In genomic region chr9:83623634-83623991, GRCh38 we compare ENCODE assay signal across 8 cellular contexts. TPM values are rescaled to one million over a fixed set of nuclear protein-coding genes. Genes with fewer than 3 reads are reported as not detected.
DNase-seq lines count a peak whose midpoint lies in the region; ATAC-seq lines count a peak whose summit lies in the region.

No MANE protein-coding gene starts in this region.

- H3K4me3 ChIP-seq in effector memory CD4-positive, alpha-beta T cell (ENCODE audit: insufficient read depth, low read depth, low read length, poor library complexity, severe bottlenecking): peak overlapping the region; percentile 77

- peaks cover 19% of the 10 kb centered on the region for H3K4me1 ChIP-seq in effector memory CD4-positive, alpha-beta T cell (ENCODE audit: control insufficient read depth, insufficient read depth, low read length, poor library complexity, severe bottlenecking)

- no peaks in the 10 kb centered on the region for H3K9me3 ChIP-seq in effector memory CD4-positive, alpha-beta T cell (ENCODE audit: control insufficient read depth, low read length)

- peak overlapping the region; percentile 83 for H3K27ac ChIP-seq in effector memory CD4-positive, alpha-beta T cell (ENCODE audit: insufficient read depth, low read length, poor library complexity, severe bottlenecking)

- DNase-seq in NCI-H510A treated with DMSO at 0.1 percent for 48 hours (lab: John Stamatoyannopoulos, UW) (peak; percentile 63), NCI-H510A (lab: John Stamatoyannopoulos, UW) (no peak), OCI-M1 (lab: John Stamatoyannopoulos, UW) (peak; percentile 90), myocyte (ENCODE audit: low read depth) (peak; percentile 62), AG20443 (ENCODE audit: low spot score) (no peak), NCI-H1694 treated with DMSO at 0.1 percent for 48 hours (lab: John Stamatoyannopoulos, UW) (no peak)
- DNase-seq in effector memory CD4-positive, alpha-beta T cell: no peak

- ATAC-seq in HG02840 (IDR thresholded peaks at IDR 0.05; ENCODE audit: low FRiP score, unreplicated experiment): peak; percentile 6

- H3K27me3 ChIP-seq in effector memory CD4-positive, alpha-beta T cell (replicated peaks; ENCODE audit: control insufficient read depth, insufficient read depth, low read length, poor library complexity, severe bottlenecking): no peaks in the 10 kb centered on the region

- H3K36me3 ChIP-seq in effector memory CD4-positive, alpha-beta T cell (ENCODE audit: control insufficient read depth, insufficient read depth, low read length): no peaks in the 10 kb centered on the region

RNA-seq across cellular contexts. Expression of gene IDNK, which starts 0.7 kb away (rescaled TPM):
- total RNA-seq in myocyte: 3.2 and 3.4 TPM in 2 replicates
- 3.5 TPM for polyA plus RNA-seq in myocyte (2012)

Comparison
In these comparisons a context has a peak if more than half of its experiments do, and no peak if none do; other contexts are left out.
1. DNase-seq: peak in NCI-H510A treated with DMSO at 0.1 percent for 48 hours (single experiment), OCI-M1 (single experiment) and myocyte (single experiment); none in NCI-H510A (single experiment), effector memory CD4-positive, alpha-beta T cell (0 of 3), AG20443 (single experiment) and NCI-H1694 treated with DMSO at 0.1 percent for 48 hours (single experiment).